ENCODE assay signal across 14 cellular contexts in genomic region chr7:48130658-48131108, GRCh38. TPM values are rescaled to one million over a fixed set of nuclear protein-coding genes. Genes with fewer than 3 reads are reported as not detected.
DNase-seq lines count a peak whose midpoint lies in the region; ATAC-seq and TF ChIP-seq lines count a peak whose summit lies in the region.
"Had no signal": no experiment of that assay in that cellular context is flagged by ENCODE, and none has a peak within 500 bp of the region (broad histone marks: within the 10 kb centered on the region; RNA-seq: fewer than 3 reads in every experiment).

No MANE protein-coding gene starts in this region.

- H3K4me1 ChIP-seq in adipocyte (ENCODE audit: control insufficient read depth, insufficient read depth, low read length) (no peaks in the 10 kb centered on the region), osteoblast (ENCODE audit: insufficient read depth, low read length) (peaks cover 9% of the 10 kb centered on the region), mucosa of descending colon (ENCODE audit: low read depth) (no peaks in the 10 kb centered on the region)
- H3K4me1 ChIP-seq: ascending aorta had no signal

- H3K4me3 ChIP-seq in AG04449 (ENCODE audit: low read depth, low read length) (no peak overlapping the region), adipocyte (ENCODE audit: low read length) (no peak overlapping the region), osteoblast (ENCODE audit: insufficient read depth, low read length) (no peak overlapping the region), mucosa of descending colon (no peak overlapping the region)
- H3K4me3 ChIP-seq: ascending aorta had no signal

- no peaks in the 10 kb centered on the region for H4K20me1 ChIP-seq in osteoblast (ENCODE audit: insufficient read depth, low read length)

- POLR2A ChIA-PET in AG04449 (lab: Yijun Ruan, JAX) = interaction anchor here (0.6 kb wide), 1 partner anchor 181 kb away, joined by 3 read pairs; no protein-coding TSS in a partner anchor

- CTCF ChIA-PET in AG04449 (lab: Yijun Ruan, JAX) = interaction anchor here (0.6 to 3.1 kb wide), 9 partner anchors 9 to 139 kb away, joined by 3 to 22 read pairs (median 4); no protein-coding TSS in a partner anchor

- H3K36me3 ChIP-seq in adipocyte (ENCODE audit: control insufficient read depth, insufficient read depth, low read length, severe bottlenecking) = no peaks in the 10 kb centered on the region
- H3K36me3 ChIP-seq in osteoblast (ENCODE audit: insufficient read depth, low read length) = no peaks in the 10 kb centered on the region
- H3K36me3 ChIP-seq in mucosa of descending colon (ENCODE audit: low read depth) = no peaks in the 10 kb centered on the region
- H3K36me3 ChIP-seq: ascending aorta had no signal

- intact Hi-C loops in mucosa of descending colon (cut with DNase I, micrococcal nuclease) = no loop called here

- TF ChIP-seq CTCF in AG04449 (IDR thresholded peaks at IDR 0.05; ENCODE audit: insufficient read depth, low read length, missing control alignments) (no peak), osteoblast (IDR thresholded peaks at IDR 0.05; ENCODE audit: extremely low read depth, low read depth, low read length) (no peak), mucosa of descending colon (IDR thresholded peaks at IDR 0.05) (no peak)

- peaks cover 3% of the 10 kb centered on the region for H3K9me3 ChIP-seq in adipocyte (ENCODE audit: control insufficient read depth, low read length)
- no peaks in the 10 kb centered on the region for H3K9me3 ChIP-seq in osteoblast (ENCODE audit: low read depth, low read length)
- H3K9me3 ChIP-seq in mucosa of descending colon = peaks cover 4% of the 10 kb centered on the region
- H3K9me3 ChIP-seq: ascending aorta had no signal

- H3K27ac ChIP-seq in osteoblast (ENCODE audit: low read depth, low read length) = no peak overlapping the region
- H3K27ac ChIP-seq: ascending aorta, HL-60 had no signal

- DNase-seq in AG04449 (ENCODE audit: low read depth, low spot score) (peak; percentile 28), adipocyte (ENCODE audit: low read depth) (peak; percentile 81), HuH-7.5 (ENCODE audit: low spot score) (no peak), osteoblast (ENCODE audit: insufficient read length, low spot score, missing footprints) (no peak), mucosa of descending colon (no peak)
- DNase-seq: naive B cell; NCI-H1105; stimulated activated CD4-positive, alpha-beta T cell treated with anti-CD3 and anti-CD28 coated beads, Interleukin-12 subunit alpha, Interleukin-12 subunit beta, amount 100 ng/mL, for 4 hours had no signal

- H3K27me3 ChIP-seq in adipocyte (replicated peaks; ENCODE audit: control insufficient read depth, insufficient read depth, low read length) (no peaks in the 10 kb centered on the region), osteoblast (ENCODE audit: insufficient read depth, low read length) (no peaks in the 10 kb centered on the region)
- H3K27me3 ChIP-seq: ascending aorta had no signal

- H3K9ac ChIP-seq in adipocyte (ENCODE audit: low read length) = no peak overlapping the region

- H3K79me2 ChIP-seq in osteoblast (ENCODE audit: insufficient read depth, low read length) = no peaks in the 10 kb centered on the region

- ATAC-seq in GM18858 (IDR thresholded peaks at IDR 0.05; ENCODE audit: unreplicated experiment) (peak; percentile 88), HG02759 (IDR thresholded peaks at IDR 0.05; ENCODE audit: unreplicated experiment) (peak; percentile 60), mucosa of descending colon (no peak), HG03521 (IDR thresholded peaks at IDR 0.05; ENCODE audit: unreplicated experiment) (no peak)

- no peak overlapping the region for H2AFZ ChIP-seq in osteoblast (ENCODE audit: low read length)

- no peak overlapping the region for H3K4me2 ChIP-seq in osteoblast (ENCODE audit: insufficient read depth, low read length)

RNA-seq across cellular contexts. Expression of gene ABCA13, which starts 40.6 kb away (rescaled TPM):
- total RNA-seq in osteoblast = 3.6 and 4.4 TPM in 2 replicates
- 1 to 10 TPM in 2 of 3 donors, under 1 TPM in 1; 0.43 to 1.6 (median 1.1) TPM for total RNA-seq in mucosa of descending colon
- total RNA-seq: ascending aorta, B cell had no signal

RNA-seq across cellular contexts. Expression of gene UPP1, which starts 41.6 kb away (rescaled TPM):
- total RNA-seq in osteoblast = 30.4 and 35.5 TPM in 2 replicates
- 10 to 100 TPM; 30.7 to 63.6 (median 51.0) TPM for total RNA-seq in mucosa of descending colon

Comparison
In these comparisons a context has a peak if more than half of its experiments do, and no peak if none do; other contexts are left out.
1. DNase-seq: peak in AG04449 (single experiment) and adipocyte (single experiment); none in HuH-7.5 (single experiment), osteoblast (single experiment) and mucosa of descending colon (0 of 3).
2. ATAC-seq: peak in GM18858 (single experiment) and HG02759 (single experiment); none in mucosa of descending colon (single experiment) and HG03521 (single experiment).